1 cellular context compared by ENCODE assay signal in the genomic region with DNA sequence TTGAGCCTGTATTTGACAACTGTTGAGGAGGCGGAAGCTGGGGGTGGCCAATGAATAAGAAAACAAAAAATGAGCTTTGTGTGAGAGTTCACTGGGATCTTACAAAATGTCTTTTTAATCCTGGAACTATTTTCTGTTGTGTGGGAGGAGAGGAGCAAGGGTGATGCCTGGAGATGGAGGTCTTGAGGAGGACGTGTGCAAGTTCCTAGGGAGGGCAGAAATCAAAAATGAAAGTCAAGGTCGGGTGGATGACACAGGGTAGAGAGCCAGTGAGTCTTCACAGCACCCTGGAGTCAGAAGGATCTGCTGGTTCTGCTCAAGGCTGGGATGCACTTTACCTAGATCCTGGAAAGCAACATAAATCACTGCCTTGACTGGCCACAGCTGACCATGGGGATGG.
TF ChIP-seq lines count a peak whose summit lies in the region.

No MANE protein-coding gene starts in this region.

TF ChIP-seq in HepG2, 621 proteins besides CTCF, POLR2A, EP300 and RAD21:
- TF ChIP-seq, protein P1, sequence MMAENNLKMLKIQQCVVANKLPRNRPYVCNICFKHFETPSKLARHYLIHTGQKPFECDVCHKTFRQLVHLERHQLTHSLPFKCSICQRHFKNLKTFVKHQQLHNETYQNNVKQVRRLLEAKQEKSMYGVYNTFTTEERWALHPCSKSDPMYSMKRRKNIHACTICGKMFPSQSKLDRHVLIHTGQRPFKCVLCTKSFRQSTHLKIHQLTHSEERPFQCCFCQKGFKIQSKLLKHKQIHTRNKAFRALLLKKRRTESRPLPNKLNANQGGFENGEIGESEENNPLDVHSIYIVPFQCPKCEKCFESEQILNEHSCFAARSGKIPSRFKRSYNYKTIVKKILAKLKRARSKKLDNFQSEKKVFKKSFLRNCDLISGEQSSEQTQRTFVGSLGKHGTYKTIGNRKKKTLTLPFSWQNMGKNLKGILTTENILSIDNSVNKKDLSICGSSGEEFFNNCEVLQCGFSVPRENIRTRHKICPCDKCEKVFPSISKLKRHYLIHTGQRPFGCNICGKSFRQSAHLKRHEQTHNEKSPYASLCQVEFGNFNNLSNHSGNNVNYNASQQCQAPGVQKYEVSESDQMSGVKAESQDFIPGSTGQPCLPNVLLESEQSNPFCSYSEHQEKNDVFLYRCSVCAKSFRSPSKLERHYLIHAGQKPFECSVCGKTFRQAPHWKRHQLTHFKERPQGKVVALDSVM (CRISPR knock-in tag; IDR thresholded peaks at IDR 0.05): no peak
- 0 out of 2 replicates have a peak, but pooled peaks have one; percentile 17 for TF ChIP-seq SALL1 (CRISPR knock-in tag; IDR thresholded peaks at IDR 0.05)
